8 cellular contexts compared by ENCODE assay signal in the genomic region with DNA sequence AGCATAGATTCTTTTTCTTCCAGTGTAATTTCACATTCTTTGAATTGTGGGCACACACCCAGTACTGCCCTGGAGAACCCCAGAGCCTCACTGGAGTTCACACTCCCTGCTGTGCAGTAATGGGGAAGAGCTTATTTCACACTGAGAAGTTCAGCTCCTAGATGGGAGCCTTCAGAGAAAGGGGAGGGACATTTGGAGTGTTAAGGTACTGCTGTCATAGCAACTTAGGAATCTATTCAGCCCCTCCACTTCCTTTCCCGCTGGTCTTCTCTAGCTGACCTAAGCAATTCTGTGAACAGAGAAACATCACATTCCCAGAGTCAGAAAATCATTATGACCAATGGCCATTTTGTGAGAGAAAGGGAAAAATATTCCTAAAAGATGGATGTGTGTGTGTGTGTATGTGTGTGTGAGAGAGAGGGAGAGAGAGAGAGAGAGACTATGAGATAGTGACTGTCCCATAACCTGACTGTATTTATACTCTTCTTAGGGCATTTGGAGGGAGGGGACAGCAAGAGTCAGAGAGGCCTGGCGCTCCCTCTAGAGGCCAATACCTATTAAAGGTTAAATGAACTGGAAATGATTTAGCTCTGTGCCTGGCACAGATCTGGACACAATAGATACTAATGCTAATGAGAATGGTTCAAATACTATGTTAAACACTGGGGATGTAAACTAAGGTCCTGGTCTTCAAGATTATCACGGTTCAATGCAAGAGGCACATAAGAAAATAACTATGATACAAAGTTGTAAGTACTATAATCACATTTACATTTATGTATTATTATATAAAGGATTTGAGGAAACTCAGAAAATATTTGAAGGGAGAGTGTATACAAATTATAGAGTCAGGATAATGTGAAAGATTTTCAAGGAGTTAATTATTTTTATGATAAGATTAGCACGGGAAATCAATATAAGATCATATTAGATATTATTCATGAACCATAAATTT. TPM values are rescaled to one million over a fixed set of nuclear protein-coding genes. Genes with fewer than 3 reads are reported as not detected.
DNase-seq lines count a peak whose midpoint lies in the region; TF ChIP-seq lines count a peak whose summit lies in the region.

No MANE protein-coding gene starts in this region.

- no peaks in the 10 kb centered on the region for H3K4me1 ChIP-seq in breast epithelium

- H3K4me3 ChIP-seq in breast epithelium, result no peak overlapping the region

- H3K36me3 ChIP-seq in breast epithelium, result no peaks in the 10 kb centered on the region

- H3K27ac ChIP-seq in breast epithelium, result no peak overlapping the region

- POLR2A ChIA-PET in HEK293T (lab: Yijun Ruan, JAX), result no interaction called here

- intact Hi-C loops in breast epithelium (cut with DNase I; ENCODE audit: low total_unique reads), result no loop called here

- CTCF ChIA-PET in HEK293T (lab: Yijun Ruan, JAX), result interaction anchor here (1.0 to 1.3 kb wide), 2 partner anchors 18 to 23 kb away, joined by 3 to 8 read pairs; no protein-coding TSS in a partner anchor

- TF ChIP-seq CTCF in breast epithelium (IDR thresholded peaks at IDR 0.05), result peak in 2 of 3 donors; percentile 27 to 29

- H3K27me3 ChIP-seq in breast epithelium, result no peaks in the 10 kb centered on the region

- TF ChIP-seq POLR2A in breast epithelium (IDR thresholded peaks at IDR 0.05), result no peak

- peak; percentile 29 for DNase-seq in activated naive CD4-positive, alpha-beta T cell treated with Interleukin-2 at 50 U/mL for 16 hours
- no peak for DNase-seq in activated naive CD4-positive, alpha-beta T cell (lab: John Stamatoyannopoulos, UW)
- peak; percentile 58 for DNase-seq in HEK293T (ENCODE audit: extremely low spot score)
- peak; percentile 38 for DNase-seq in LHCN-M2 (ENCODE audit: low read depth)
- DNase-seq in SHP77 treated with DMSO at 0.1 percent for 48 hours (lab: John Stamatoyannopoulos, UW), result peak; percentile 60
- no peak for DNase-seq in breast epithelium (ENCODE audit: low spot score in 2 of 2)
- peak; percentile 76 for DNase-seq in islet precursor cell
- peak; percentile 11 for DNase-seq in stimulated activated CD4-positive, alpha-beta T cell treated with anti-CD3 and anti-CD28 coated beads, Interleukin-2, amount 100 ng/mL, for 4 hours (ENCODE audit: low read depth)

- H3K9me3 ChIP-seq in breast epithelium, result no peaks in the 10 kb centered on the region

TF ChIP-seq in HEK293T, 16 proteins besides CTCF, POLR2A, EP300 and RAD21:
- TF ChIP-seq SUZ12 (IDR thresholded peaks at IDR 0.05) (no peak), NFRKB (IDR thresholded peaks at IDR 0.05) (no peak), SP1 (IDR thresholded peaks at IDR 0.05) (no peak), FOXA1 (IDR thresholded peaks at IDR 0.05) (no peak), L3MBTL2 (conservative IDR thresholded peaks at IDR 0.05) (no peak), FOXM1 (IDR thresholded peaks at IDR 0.05; ENCODE audit: borderline replicate concordance) (no peak), FOXK2 (IDR thresholded peaks at IDR 0.05) (no peak), ZNF384 (IDR thresholded peaks at IDR 0.05) (no peak), BHLHE40 (IDR thresholded peaks at IDR 0.05; ENCODE audit: borderline replicate concordance) (no peak), LEF1 (IDR thresholded peaks at IDR 0.05; ENCODE audit: borderline replicate concordance) (no peak), ARNT (IDR thresholded peaks at IDR 0.05) (no peak)
- TF ChIP-seq, protein P1, sequence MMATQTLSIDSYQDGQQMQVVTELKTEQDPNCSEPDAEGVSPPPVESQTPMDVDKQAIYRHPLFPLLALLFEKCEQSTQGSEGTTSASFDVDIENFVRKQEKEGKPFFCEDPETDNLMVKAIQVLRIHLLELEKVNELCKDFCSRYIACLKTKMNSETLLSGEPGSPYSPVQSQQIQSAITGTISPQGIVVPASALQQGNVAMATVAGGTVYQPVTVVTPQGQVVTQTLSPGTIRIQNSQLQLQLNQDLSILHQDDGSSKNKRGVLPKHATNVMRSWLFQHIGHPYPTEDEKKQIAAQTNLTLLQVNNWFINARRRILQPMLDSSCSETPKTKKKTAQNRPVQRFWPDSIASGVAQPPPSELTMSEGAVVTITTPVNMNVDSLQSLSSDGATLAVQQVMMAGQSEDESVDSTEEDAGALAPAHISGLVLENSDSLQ (IDR thresholded peaks at IDR 0.05), result no peak

RNA-seq across cellular contexts. Expression of gene RPE, which starts 41.5 kb away (rescaled TPM):
- total RNA-seq in LHCN-M2 (2014; rRNA removed) (103 and 111 TPM in 2 replicates), breast epithelium (10 to 100 TPM; 48.8 to 68.2 (median 55.4) TPM)
- 27.1 TPM for polyA plus RNA-seq in LHCN-M2 (2012)

Comparison
In these comparisons a context has a peak if more than half of its experiments do, and no peak if none do; other contexts are left out.
1. DNase-seq: peak in activated naive CD4-positive, alpha-beta T cell treated with Interleukin-2 at 50 U/mL for 16 hours (single experiment), HEK293T (single experiment), LHCN-M2 (single experiment), SHP77 treated with DMSO at 0.1 percent for 48 hours (single experiment), islet precursor cell (single experiment) and stimulated activated CD4-positive, alpha-beta T cell treated with anti-CD3 and anti-CD28 coated beads, Interleukin-2, amount 100 ng/mL, for 4 hours (single experiment); none in activated naive CD4-positive, alpha-beta T cell (0 of 4) and breast epithelium (0 of 2).